10 cellular contexts compared by ENCODE assay signal in the genomic region with DNA sequence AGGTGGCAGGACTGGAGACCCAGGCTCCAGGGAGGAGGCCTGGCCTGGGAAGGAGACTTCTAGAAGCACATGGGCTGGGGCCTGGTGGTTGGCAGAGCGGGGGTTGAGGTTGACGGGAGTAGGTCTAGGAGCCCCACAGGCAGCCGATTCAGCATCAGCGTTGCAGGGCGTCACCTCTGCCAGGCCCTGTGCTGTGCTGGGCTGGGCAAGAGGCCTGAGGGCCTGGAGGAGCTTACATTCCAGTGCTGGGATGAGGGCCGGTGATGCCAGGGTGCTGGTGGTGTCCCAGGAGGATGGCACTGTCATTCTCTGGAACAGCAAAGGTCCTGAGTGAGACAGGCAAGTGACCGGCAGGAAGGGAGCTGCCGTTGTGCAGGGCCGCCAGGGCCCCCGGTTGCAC.
"Had no signal": no experiment of that assay in that cellular context is flagged by ENCODE, and none has a peak within 500 bp of the region (broad histone marks: within the 10 kb centered on the region; RNA-seq: fewer than 3 reads in every experiment).

No MANE protein-coding gene starts in this region.

- H3K4me1 ChIP-seq: HAP-1 had no signal

- H3K36me3 ChIP-seq: HAP-1 had no signal

- FAIRE-seq: H1, H54 had no signal

- H2AFZ ChIP-seq: GM23248, GM23338 had no signal

- H3K4me3 Mint-ChIP-seq: GM23338, HFFc6 had no signal

- H3K27ac Mint-ChIP-seq: GM23338, HFFc6 had no signal

- ATAC-seq: GM23338, HCT116 had no signal

- DNase-seq: GM23248, GOT3, H7, HCEC 1CT, HFFc6 had no signal

- H3K27ac ChIP-seq: GM23248 had no signal

- H3K9ac ChIP-seq: GM23248 had no signal

- H3K4me3 ChIP-seq: GM23248, GM23338, HAP-1 had no signal

- H3K4me2 ChIP-seq: GM23338 had no signal

- H3K9me3 ChIP-seq: HAP-1 had no signal
